In the genomic region with DNA sequence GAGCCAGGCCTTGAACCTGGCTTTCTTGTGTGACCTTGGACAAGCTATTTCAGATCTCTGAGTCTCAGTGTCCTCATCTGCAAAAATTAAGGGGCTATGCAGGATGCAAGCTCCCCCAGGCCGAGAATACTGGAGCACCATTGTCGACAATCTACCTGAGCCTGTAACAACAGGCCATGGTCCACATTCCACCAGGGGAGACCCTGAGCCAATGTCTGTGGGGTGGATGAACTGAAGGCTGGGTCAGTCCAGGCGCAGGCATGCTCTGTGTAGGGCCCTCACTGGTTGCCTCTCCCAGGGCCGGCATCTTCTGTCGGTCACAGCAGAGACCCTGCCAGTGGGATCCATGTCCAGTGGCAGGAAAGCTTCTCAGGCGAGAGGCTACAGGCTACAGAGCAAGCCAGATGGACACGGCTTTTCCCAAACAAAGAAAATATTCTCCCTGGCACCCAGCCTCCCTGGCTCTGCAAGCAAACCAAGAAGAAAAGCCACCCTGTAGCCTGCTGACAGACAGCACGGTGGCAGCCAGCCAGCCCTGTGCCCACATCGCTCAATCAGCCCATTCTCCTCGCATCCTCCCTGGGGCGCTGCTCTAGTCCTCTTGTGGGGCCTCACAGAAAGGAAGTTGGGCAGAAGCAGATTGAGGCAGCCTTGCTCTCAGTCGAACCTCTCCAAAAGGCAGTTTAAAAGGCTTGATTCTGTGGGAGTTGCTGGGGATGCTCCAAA, we compare ENCODE assay signal across 11 cellular contexts. TPM values are rescaled to one million over a fixed set of nuclear protein-coding genes. Genes with fewer than 3 reads are reported as not detected.
DNase-seq lines count a peak whose midpoint lies in the region; ATAC-seq and TF ChIP-seq lines count a peak whose summit lies in the region.
"Had no signal": no experiment of that assay in that cellular context is flagged by ENCODE, and none has a peak within 500 bp of the region (broad histone marks: within the 10 kb centered on the region; RNA-seq: fewer than 3 reads in every experiment).

No MANE protein-coding gene starts in this region.

- H3K9me2 ChIP-seq in GM23248 (ENCODE audit: insufficient read depth) = no peaks in the 10 kb centered on the region

- no peak overlapping the region for H3K9ac ChIP-seq in GM23248

- DNase-seq in SKM-1 treated with dmso at 0.1 percent for 144 hours (lab: John Stamatoyannopoulos, UW; ENCODE audit: unreplicated experiment) (peak; percentile 45), SKM-1 (lab: John Stamatoyannopoulos, UW; ENCODE audit: unreplicated experiment) (no peak), hippocampal formation (lab: John Stamatoyannopoulos, UW) (peak; percentile 86), superior temporal gyrus (ENCODE audit: extremely low spot score) (peak; percentile 93), ACHN (no peak), cortex of kidney (lab: John Stamatoyannopoulos, UW) (no peak), GM23248 (no peak)
- DNase-seq: activated gamma-delta T cell treated with Interleukin-2 at 50 U/mL for 16 hours, HCEC 1CT had no signal

- no peaks in the 10 kb centered on the region for H3K9me3 ChIP-seq in GM23248 (ENCODE audit: low read depth)
- H3K9me3 ChIP-seq: neutrophil had no signal

- no peaks in the 10 kb centered on the region for H4K20me1 ChIP-seq in GM23248 (ENCODE audit: insufficient read depth)

- 91 to 94% methylated on average over 12 of the region's 12 CpGs for WGBS in GM23248 (ENCODE audit: low coverage in 1 of 2, low lambda C conversion rate in 2 of 2, missing lambda C conversion rate in 2 of 2), 2 experiments

- no peaks in the 10 kb centered on the region for H3K27me3 ChIP-seq in GM23248 (replicated peaks; ENCODE audit: insufficient read depth)
- H3K27me3 ChIP-seq: neutrophil had no signal

- no peaks in the 10 kb centered on the region for H3K36me3 ChIP-seq in GM23248 (ENCODE audit: low read depth)
- H3K36me3 ChIP-seq: neutrophil had no signal

- peak; percentile 71 for ATAC-seq in SK-N-SH treated with all-trans-retinoic acid at 6 μM for 48 hours

- H3K4me3 ChIP-seq in GM23248 = no peak overlapping the region

- H3F3A ChIP-seq in GM23248 (ENCODE audit: insufficient read depth) = no peaks in the 10 kb centered on the region

- no peaks in the 10 kb centered on the region for H3K79me2 ChIP-seq in GM23248 (ENCODE audit: insufficient read depth)

- no peak overlapping the region for H3K4me2 ChIP-seq in GM23248 (ENCODE audit: unreplicated experiment)

- H2AFZ ChIP-seq in GM23248 = no peak overlapping the region

- no peaks in the 10 kb centered on the region; the same call in 1 of the 2 replicates for H3K4me1 ChIP-seq in GM23248 (ENCODE audit: insufficient read depth)

- in situ Hi-C loops in ACHN (cut with HindIII; ENCODE audit: low pct_ligation_motif_present, low pct_unique_long_range_greater_than_20kb, low sequenced_read_pairs) (no loop called here), GM23248 (cut with MboI) (no loop called here)

- no peak overlapping the region for H3K27ac ChIP-seq in GM23248
- H3K27ac ChIP-seq: neutrophil had no signal

TF ChIP-seq in SK-N-SH treated with all-trans-retinoic acid at 6 μM for 48 hours, 23 proteins besides CTCF, POLR2A, EP300 and RAD21:
- TF ChIP-seq, protein P1, sequence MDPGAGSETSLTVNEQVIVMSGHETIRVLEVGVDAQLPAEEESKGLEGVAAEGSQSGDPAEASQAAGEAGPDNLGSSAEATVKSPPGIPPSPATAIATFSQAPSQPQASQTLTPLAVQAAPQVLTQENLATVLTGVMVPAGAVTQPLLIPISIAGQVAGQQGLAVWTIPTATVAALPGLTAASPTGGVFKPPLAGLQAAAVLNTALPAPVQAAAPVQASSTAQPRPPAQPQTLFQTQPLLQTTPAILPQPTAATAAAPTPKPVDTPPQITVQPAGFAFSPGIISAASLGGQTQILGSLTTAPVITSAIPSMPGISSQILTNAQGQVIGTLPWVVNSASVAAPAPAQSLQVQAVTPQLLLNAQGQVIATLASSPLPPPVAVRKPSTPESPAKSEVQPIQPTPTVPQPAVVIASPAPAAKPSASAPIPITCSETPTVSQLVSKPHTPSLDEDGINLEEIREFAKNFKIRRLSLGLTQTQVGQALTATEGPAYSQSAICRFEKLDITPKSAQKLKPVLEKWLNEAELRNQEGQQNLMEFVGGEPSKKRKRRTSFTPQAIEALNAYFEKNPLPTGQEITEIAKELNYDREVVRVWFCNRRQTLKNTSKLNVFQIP (CRISPR knock-in tag; IDR thresholded peaks at IDR 0.05; ENCODE audit: borderline replicate concordance, low read depth) = no peak
- TF ChIP-seq, protein P2, sequence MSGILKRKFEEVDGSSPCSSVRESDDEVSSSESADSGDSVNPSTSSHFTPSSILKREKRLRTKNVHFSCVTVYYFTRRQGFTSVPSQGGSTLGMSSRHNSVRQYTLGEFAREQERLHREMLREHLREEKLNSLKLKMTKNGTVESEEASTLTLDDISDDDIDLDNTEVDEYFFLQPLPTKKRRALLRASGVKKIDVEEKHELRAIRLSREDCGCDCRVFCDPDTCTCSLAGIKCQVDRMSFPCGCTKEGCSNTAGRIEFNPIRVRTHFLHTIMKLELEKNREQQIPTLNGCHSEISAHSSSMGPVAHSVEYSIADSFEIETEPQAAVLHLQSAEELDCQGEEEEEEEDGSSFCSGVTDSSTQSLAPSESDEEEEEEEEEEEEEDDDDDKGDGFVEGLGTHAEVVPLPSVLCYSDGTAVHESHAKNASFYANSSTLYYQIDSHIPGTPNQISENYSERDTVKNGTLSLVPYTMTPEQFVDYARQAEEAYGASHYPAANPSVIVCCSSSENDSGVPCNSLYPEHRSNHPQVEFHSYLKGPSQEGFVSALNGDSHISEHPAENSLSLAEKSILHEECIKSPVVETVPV (CRISPR knock-in tag; IDR thresholded peaks at IDR 0.05) = no peak
- TF ChIP-seq, protein P3, sequence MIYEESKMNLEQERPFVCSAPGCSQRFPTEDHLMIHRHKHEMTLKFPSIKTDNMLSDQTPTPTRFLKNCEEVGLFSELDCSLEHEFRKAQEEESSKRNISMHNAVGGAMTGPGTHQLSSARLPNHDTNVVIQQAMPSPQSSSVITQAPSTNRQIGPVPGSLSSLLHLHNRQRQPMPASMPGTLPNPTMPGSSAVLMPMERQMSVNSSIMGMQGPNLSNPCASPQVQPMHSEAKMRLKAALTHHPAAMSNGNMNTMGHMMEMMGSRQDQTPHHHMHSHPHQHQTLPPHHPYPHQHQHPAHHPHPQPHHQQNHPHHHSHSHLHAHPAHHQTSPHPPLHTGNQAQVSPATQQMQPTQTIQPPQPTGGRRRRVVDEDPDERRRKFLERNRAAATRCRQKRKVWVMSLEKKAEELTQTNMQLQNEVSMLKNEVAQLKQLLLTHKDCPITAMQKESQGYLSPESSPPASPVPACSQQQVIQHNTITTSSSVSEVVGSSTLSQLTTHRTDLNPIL (CRISPR knock-in tag; IDR thresholded peaks at IDR 0.05; ENCODE audit: low read depth) = no peak
- TF ChIP-seq BACH2 (CRISPR knock-in tag; IDR thresholded peaks at IDR 0.05; ENCODE audit: borderline replicate concordance) = no peak
- no peak for TF ChIP-seq ESRRG (CRISPR knock-in tag; IDR thresholded peaks at IDR 0.05)
- no peak for TF ChIP-seq ZFP30 (CRISPR knock-in tag; IDR thresholded peaks at IDR 0.05)
- TF ChIP-seq ZFP3 (CRISPR knock-in tag; IDR thresholded peaks at IDR 0.05) = no peak
- TF ChIP-seq ISL1 (CRISPR knock-in tag; IDR thresholded peaks at IDR 0.05) = no peak
- no peak for TF ChIP-seq PPARA (CRISPR knock-in tag; IDR thresholded peaks at IDR 0.05; ENCODE audit: borderline replicate concordance)
- TF ChIP-seq SNAI2 (CRISPR knock-in tag; IDR thresholded peaks at IDR 0.05) = no peak
- TF ChIP-seq RARB (CRISPR knock-in tag; IDR thresholded peaks at IDR 0.05) = no peak
- TF ChIP-seq OSR1 (CRISPR knock-in tag; IDR thresholded peaks at IDR 0.05) = no peak
- TF ChIP-seq TOX (CRISPR knock-in tag; IDR thresholded peaks at IDR 0.05; ENCODE audit: borderline replicate concordance) = no peak
- no peak for TF ChIP-seq CSDC2 (CRISPR knock-in tag; IDR thresholded peaks at IDR 0.05)
TF ChIP-seq in SK-N-SH treated with all-trans-retinoic acid at 6 μM for 48 hours: peak in this region for 0.

RNA-seq across cellular contexts. Expression of a gene that starts 48.7 kb away (rescaled TPM):
- total RNA-seq in GM23248 (2014; rRNA removed; shearing (Covaris generic)) = 53.7 and 56.4 TPM in 2 replicates
- 19.3 and 19.4 TPM in 2 replicates for polyA plus RNA-seq in GM23248 (2016; fragmentation: Nextera tagmentation; extraction: Ambion mirVana)

Comparison
In these comparisons a context has a peak if more than half of its experiments do, and no peak if none do; other contexts are left out.
1. DNase-seq: peak in SKM-1 treated with dmso at 0.1 percent for 144 hours (single experiment), hippocampal formation (2 of 2) and superior temporal gyrus (single experiment); none in SKM-1 (single experiment), ACHN (single experiment), cortex of kidney (single experiment) and GM23248 (single experiment).